9 cellular contexts compared by ENCODE assay signal in the genomic region with DNA sequence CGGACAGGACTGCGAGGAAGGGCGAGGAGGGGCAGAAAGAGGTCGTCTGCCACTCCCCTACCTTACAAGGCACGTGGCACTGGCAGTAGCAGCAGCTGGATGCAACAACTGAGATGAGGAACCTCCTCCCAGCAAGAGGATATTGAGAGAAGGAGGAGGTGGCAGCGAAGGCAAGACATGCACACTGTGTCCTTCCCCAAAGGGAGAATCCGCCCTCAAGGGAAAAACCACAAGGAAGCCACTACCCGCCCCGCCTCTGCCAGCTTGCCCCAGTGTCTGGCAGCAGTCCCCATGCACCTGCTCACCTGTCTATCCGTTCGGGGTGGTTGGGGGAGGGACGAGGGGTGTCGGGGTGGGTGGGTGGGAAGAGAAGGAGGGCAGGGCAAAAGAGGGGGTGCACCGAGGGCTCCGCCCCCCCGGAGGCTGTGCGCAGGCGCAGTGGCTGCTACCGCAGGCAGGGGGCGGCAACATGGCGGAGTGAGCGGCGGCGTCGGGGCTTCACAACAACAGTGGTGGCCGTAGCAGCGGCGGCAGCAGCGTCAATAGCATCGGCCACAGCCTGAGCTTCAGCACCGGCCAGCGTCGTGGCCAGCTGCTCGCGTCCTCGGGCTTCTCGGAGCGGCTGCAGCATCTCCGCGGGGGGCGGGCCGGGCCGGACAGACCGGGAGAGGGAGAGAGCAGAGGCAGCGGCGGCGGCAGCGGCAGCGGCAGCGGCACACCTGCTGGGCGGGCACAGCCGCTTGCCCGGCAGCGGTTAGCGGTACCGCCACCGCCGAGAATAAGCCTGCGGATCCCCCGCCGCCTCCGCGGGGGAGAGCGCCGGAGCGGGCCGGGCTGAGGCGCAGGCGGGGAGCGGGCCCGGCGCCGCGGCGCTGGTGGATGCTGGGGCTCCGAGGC. TPM values are rescaled to one million over a fixed set of nuclear protein-coding genes. Genes with fewer than 3 reads are reported as not detected.
A peak's percentile ranks its signal among the peaks of the same experiment; 100 is the strongest.
DNase-seq lines count a peak whose midpoint lies in the region; ATAC-seq, FAIRE-seq and TF ChIP-seq lines count a peak whose summit lies in the region.
"Had no signal": no experiment of that assay in that cellular context is flagged by ENCODE, and none has a peak within 500 bp of the region (broad histone marks: within the 10 kb centered on the region; RNA-seq: fewer than 3 reads in every experiment).

A gene with protein sequence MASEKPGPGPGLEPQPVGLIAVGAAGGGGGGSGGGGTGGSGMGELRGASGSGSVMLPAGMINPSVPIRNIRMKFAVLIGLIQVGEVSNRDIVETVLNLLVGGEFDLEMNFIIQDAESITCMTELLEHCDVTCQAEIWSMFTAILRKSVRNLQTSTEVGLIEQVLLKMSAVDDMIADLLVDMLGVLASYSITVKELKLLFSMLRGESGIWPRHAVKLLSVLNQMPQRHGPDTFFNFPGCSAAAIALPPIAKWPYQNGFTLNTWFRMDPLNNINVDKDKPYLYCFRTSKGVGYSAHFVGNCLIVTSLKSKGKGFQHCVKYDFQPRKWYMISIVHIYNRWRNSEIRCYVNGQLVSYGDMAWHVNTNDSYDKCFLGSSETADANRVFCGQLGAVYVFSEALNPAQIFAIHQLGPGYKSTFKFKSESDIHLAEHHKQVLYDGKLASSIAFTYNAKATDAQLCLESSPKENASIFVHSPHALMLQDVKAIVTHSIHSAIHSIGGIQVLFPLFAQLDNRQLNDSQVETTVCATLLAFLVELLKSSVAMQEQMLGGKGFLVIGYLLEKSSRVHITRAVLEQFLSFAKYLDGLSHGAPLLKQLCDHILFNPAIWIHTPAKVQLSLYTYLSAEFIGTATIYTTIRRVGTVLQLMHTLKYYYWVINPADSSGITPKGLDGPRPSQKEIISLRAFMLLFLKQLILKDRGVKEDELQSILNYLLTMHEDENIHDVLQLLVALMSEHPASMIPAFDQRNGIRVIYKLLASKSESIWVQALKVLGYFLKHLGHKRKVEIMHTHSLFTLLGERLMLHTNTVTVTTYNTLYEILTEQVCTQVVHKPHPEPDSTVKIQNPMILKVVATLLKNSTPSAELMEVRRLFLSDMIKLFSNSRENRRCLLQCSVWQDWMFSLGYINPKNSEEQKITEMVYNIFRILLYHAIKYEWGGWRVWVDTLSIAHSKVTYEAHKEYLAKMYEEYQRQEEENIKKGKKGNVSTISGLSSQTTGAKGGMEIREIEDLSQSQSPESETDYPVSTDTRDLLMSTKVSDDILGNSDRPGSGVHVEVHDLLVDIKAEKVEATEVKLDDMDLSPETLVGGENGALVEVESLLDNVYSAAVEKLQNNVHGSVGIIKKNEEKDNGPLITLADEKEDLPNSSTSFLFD (N-terminal part only) (plus strand): TSS at position 436 of the 897 bp plus-strand sequence. CDS start 551 bp downstream, outside the sequence.

- DNase-seq in COLO668 (lab: John Stamatoyannopoulos, UW; ENCODE audit: unreplicated experiment): peak; percentile 97
- DNase-seq in HTR-8/SVneo (ENCODE audit: insufficient read length, low spot score): peak; percentile 63
- DNase-seq in PC-9: peak; percentile 82 to 83
- DNase-seq in activated T-cell treated with anti-CD3 and anti-CD28 coated beads, Interleukin-2, amount 50 U/mL, for 48 hours: peak; percentile 81 to 84
- peak; percentile 95 for DNase-seq in esophagus muscularis mucosa (ENCODE audit: extremely low spot score)
- DNase-seq in stimulated activated CD8-positive, alpha-beta memory T cell treated with anti-CD3 and anti-CD28 coated beads, Interleukin-7, amount 100 ng/mL, for 4 hours (ENCODE audit: low read depth in 2 of 2): peak; percentile 57 to 72

- H2AFZ ChIP-seq in PC-9: peak within 1 kb of the TSS; percentile 88

- no peak for FAIRE-seq in HTR-8/SVneo (lab: Jason Lieb, UNC)
- FAIRE-seq: islet of Langerhans had no signal

- WGBS in esophagus muscularis mucosa: 0% methylated on average over 7 of the region's 76 CpGs

- H3K27ac ChIP-seq in PC-9: no peak within 1 kb of the TSS
- H3K27ac ChIP-seq in esophagus muscularis mucosa (replicated peaks in 1 of 4): peak within 1 kb of the TSS; percentile 79 to 92 (median 87)
- H3K27ac ChIP-seq in muscle layer of duodenum (ENCODE audit: low read length): no peak within 1 kb of the TSS

- peak; percentile 62 for ATAC-seq in GM21360 (IDR thresholded peaks at IDR 0.05; ENCODE audit: unreplicated experiment)

- H3F3A ChIP-seq in PC-9 (ENCODE audit: insufficient read depth, low read depth): no peaks in the 10 kb centered on the region; the same call in none of the 2 replicates

- no peaks in the 10 kb centered on the region for H3K36me3 ChIP-seq in PC-9 (ENCODE audit: low read depth)
- no peaks in the 10 kb centered on the region for H3K36me3 ChIP-seq in esophagus muscularis mucosa
- H3K36me3 ChIP-seq in muscle layer of duodenum (ENCODE audit: control insufficient read depth in 1 of 2, insufficient read depth in 2 of 2, low read length in 2 of 2): no peaks in the 10 kb centered on the region

- peaks cover 4% of the 10 kb centered on the region; the same call in 1 of the 2 replicates for H3K9me2 ChIP-seq in PC-9 (ENCODE audit: insufficient read depth)

- H3K4me3 ChIP-seq in PC-9 (peak within 1 kb of the TSS; percentile 71), esophagus muscularis mucosa (peak within 1 kb of the TSS; percentile 84 to 95 (median 92)), muscle layer of duodenum (ENCODE audit: low read depth in 1 of 2, low read length in 2 of 2) (peak within 1 kb of the TSS; percentile 60 to 92)

- TF ChIP-seq POLR2A in esophagus muscularis mucosa (IDR thresholded peaks at IDR 0.05; ENCODE audit: low read depth): no peak

- H3K27me3 ChIP-seq in PC-9 (ENCODE audit: insufficient read depth, low read depth): no peaks in the 10 kb centered on the region
- H3K27me3 ChIP-seq in esophagus muscularis mucosa: no peaks in the 10 kb centered on the region
- H3K27me3 ChIP-seq in muscle layer of duodenum (ENCODE audit: low read depth, low read length): no peaks in the 10 kb centered on the region

- H3K4me2 ChIP-seq in PC-9: peak within 1 kb of the TSS; percentile 94

- BruUV-seq in PC-9 (replicated peaks; lab: Mats Ljungman, UMichigan): no TSS peak

- POLR2A ChIA-PET in PC-9 (lab: Charles Lee; ENCODE audit: unreplicated experiment): no interaction called here

- H3K4me1 ChIP-seq in PC-9 (replicated peaks; ENCODE audit: insufficient read depth): peaks cover 39% of the 10 kb centered on the region
- H3K4me1 ChIP-seq in esophagus muscularis mucosa: peaks cover 11 to 42% (median 34%) of the 10 kb centered on the region in 4 donors
- peaks cover 0 to 7% of the 10 kb centered on the region in 2 donors for H3K4me1 ChIP-seq in muscle layer of duodenum (ENCODE audit: control insufficient read depth in 1 of 2, insufficient read depth in 2 of 2, low read length in 2 of 2)

- no peak for TF ChIP-seq EP300 in esophagus muscularis mucosa (IDR thresholded peaks at IDR 0.05)

- peak; percentile 45; the same call in 1 of the 2 replicates for TF ChIP-seq CTCF in PC-9 (conservative IDR thresholded peaks at IDR 0.05)
- TF ChIP-seq CTCF in esophagus muscularis mucosa (IDR thresholded peaks at IDR 0.05): peak in 2 of 3 experiments; percentile 32 to 60

- H3K9me3 ChIP-seq in PC-9 (ENCODE audit: insufficient read depth, low read depth): no peaks in the 10 kb centered on the region
- no peaks in the 10 kb centered on the region for H3K9me3 ChIP-seq in esophagus muscularis mucosa
- H3K9me3 ChIP-seq in muscle layer of duodenum (ENCODE audit: control insufficient read depth in 1 of 2, low read length in 2 of 2): no peaks in the 10 kb centered on the region

- intact Hi-C loops in PC-9 (cut with micrococcal nuclease; ENCODE audit: unreplicated experiment): loop anchor here (10.0 kb wide), 2 partner anchors 597 to 787 kb away; no protein-coding TSS in a partner anchor
- intact Hi-C loops in esophagus muscularis mucosa (cut with DNase I): loop anchor here (10.0 kb wide), 1 partner anchor 853 kb away; no protein-coding TSS in a partner anchor

- H3K79me2 ChIP-seq in PC-9 (ENCODE audit: low read depth): peaks cover 18% of the 10 kb centered on the region

- H4K20me1 ChIP-seq in PC-9 (ENCODE audit: insufficient read depth): 0 out of 2 replicates have a peak, but pooled peaks cover 9% of the 10 kb centered on the region

- CTCF ChIA-PET in PC-9 (lab: Charles Lee): no interaction called here

RNA-seq across cellular contexts. Expression of the gene that starts here (rescaled TPM):
- 4.0 and 4.5 TPM in 2 replicates for total RNA-seq in PC-9 (2021)
- 10 to 100 TPM; 21.0 to 30.8 (median 25.0) TPM for total RNA-seq in esophagus muscularis mucosa

Comparison
In these comparisons a context has a peak if more than half of its experiments do, and no peak if none do; other contexts are left out.
1. H3K27ac ChIP-seq: peak in esophagus muscularis mucosa (4 of 4); none in PC-9 (single experiment) and muscle layer of duodenum (single experiment).
2. Peak in every context shown above with its lines, with median percentiles within 50 percentile points of each other: DNase-seq and H3K4me3 ChIP-seq.